ENCODE assay signal across 1 cellular context in genomic region chr11:36265793-36266628, GRCh38.
TF ChIP-seq lines count a peak whose summit lies in the region.

No MANE protein-coding gene starts in this region.

TF ChIP-seq in K562, 482 proteins besides CTCF, POLR2A, EP300 and RAD21 (continued from another document):
- peak; percentile 34; the same call in 1 of the 2 replicates for TF ChIP-seq TFAP4 (CRISPR knock-in tag; IDR thresholded peaks at IDR 0.05; ENCODE audit: borderline replicate concordance)
- TF ChIP-seq MAZ (CRISPR knock-in tag; conservative IDR thresholded peaks at IDR 0.05 in 1 of 2, IDR thresholded peaks at IDR 0.05 in 1 of 2), result 0 out of 4 replicates have a peak, but pooled peaks of 1 of the 2 experiments have one; percentile 15
- no peak for TF ChIP-seq PHB2 (IDR thresholded peaks at IDR 0.05; ENCODE audit: low read depth)
- TF ChIP-seq NRF1 (conservative IDR thresholded peaks at IDR 0.05 in 1 of 2, IDR thresholded peaks at IDR 0.05 in 1 of 2), result peak; percentile 47 to 52; a peak in 3 of 4 replicates
- TF ChIP-seq ZNF507 (tag; conservative IDR thresholded peaks at IDR 0.05), result no peak
- TF ChIP-seq RBM39 (optimal IDR thresholded peaks at IDR 0.05; ENCODE audit: low read depth, low read length), result peak; percentile 74
- peak; percentile 95 for TF ChIP-seq STAG1 (CRISPR knock-in tag; IDR thresholded peaks at IDR 0.05; ENCODE audit: borderline replicate concordance)
- TF ChIP-seq POLR3A (IDR thresholded peaks at IDR 0.05; ENCODE audit: borderline replicate concordance, extremely low read depth, insufficient read depth, insufficient read length), result no peak
- TF ChIP-seq USF1 (CRISPR knock-in tag; IDR thresholded peaks at IDR 0.05), result no peak
